Comparison of ENCODE assay signal across 25 cellular contexts in the genomic region with DNA sequence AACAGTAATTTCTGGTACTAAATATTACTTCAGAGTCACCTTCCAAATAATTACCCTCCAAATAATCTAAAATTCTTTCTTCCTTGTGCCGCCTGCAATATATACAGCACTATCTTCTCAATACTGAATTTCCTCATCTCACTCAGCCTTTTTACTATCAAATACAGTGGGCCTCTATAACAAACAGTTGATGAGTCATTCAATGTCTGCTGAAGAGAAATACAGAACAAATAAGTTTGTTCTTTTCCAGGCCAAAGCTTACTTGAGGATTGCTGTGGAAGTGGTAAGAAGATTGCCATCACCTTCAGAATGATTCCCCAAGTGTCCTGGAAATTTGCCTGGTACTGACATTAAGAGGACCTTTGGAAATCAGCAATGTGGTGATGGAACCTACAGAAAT.
A peak's percentile ranks its signal among the peaks of the same experiment; 100 is the strongest.
DNase-seq lines count a peak whose midpoint lies in the region; ATAC-seq, FAIRE-seq and TF ChIP-seq lines count a peak whose summit lies in the region.
"Had no signal": no experiment of that assay in that cellular context is flagged by ENCODE, and none has a peak within 500 bp of the region (broad histone marks: within the 10 kb centered on the region; RNA-seq: fewer than 3 reads in every experiment).

No MANE protein-coding gene starts in this region.

- H3K4me1 ChIP-seq in GM23248 (ENCODE audit: insufficient read depth) (no peaks in the 10 kb centered on the region), fibroblast of lung (ENCODE audit: control insufficient read depth, extremely low read depth, insufficient read depth, low read length) (no peaks in the 10 kb centered on the region)
- H3K4me1 ChIP-seq: heart left ventricle, testis, vagina had no signal

- no peaks in the 10 kb centered on the region for H3K9me3 ChIP-seq in GM23248 (ENCODE audit: low read depth)
- no peaks in the 10 kb centered on the region for H3K9me3 ChIP-seq in fibroblast of lung (ENCODE audit: control insufficient read depth, insufficient read depth, low read depth, low read length)
- H3K9me3 ChIP-seq: heart left ventricle, testis, vagina had no signal

- no peak overlapping the region for H3K9ac ChIP-seq in GM23248
- H3K9ac ChIP-seq in fibroblast of lung (ENCODE audit: insufficient read depth, low read length) = no peak overlapping the region

- H2AFZ ChIP-seq in GM23248 = no peak overlapping the region
- no peak overlapping the region for H2AFZ ChIP-seq in fibroblast of lung (ENCODE audit: low read length)
- H2AFZ ChIP-seq: GM23338 had no signal

- DNase-seq in GM23248 (peak; percentile 32), SK-MEL-5 (ENCODE audit: low read depth, low spot score) (peak; percentile 36), fibroblast of lung (ENCODE audit: low read depth in 2 of 2) (peak; percentile 19 to 50), skeletal muscle cell (ENCODE audit: low read depth) (peak; percentile 15), GM12892 (ENCODE audit: insufficient read length) (no peak), omental fat pad (ENCODE audit: low spot score) (no peak), T1000 (lab: John Stamatoyannopoulos, UW) (no peak)
- DNase-seq: activated CD4-positive, alpha-beta T cell treated with anti-CD3 and anti-CD28 coated beads, Interleukin-2, amount 10 ng/mL, durations not matched to agents 24 days and 14 days; activated naive CD4-positive, alpha-beta T cell; activated T-cell treated with anti-CD3 and anti-CD28 coated beads, Interleukin-2, amount 50 U/mL, for 48 hours; amniotic stem cell; heart left ventricle; HFFc6; naive thymus-derived CD8-positive, alpha-beta T cell; NCI-H146; NCI-H526 treated with DMSO at 0.1 percent for 48 hours; RPMI8226; stimulated activated CD4-positive, alpha-beta T cell treated with anti-CD3 and anti-CD28 coated beads, Interleukin-4, amount 100 ng/mL, for 24 hours; stimulated activated naive CD4-positive, alpha-beta T cell treated with Interleukin-2 at 50 U/mL for 16 hours; T-helper 2 cell; testis; WERI-Rb-1 had no signal

- H3K79me2 ChIP-seq in GM23248 (ENCODE audit: insufficient read depth) (no peaks in the 10 kb centered on the region), fibroblast of lung (ENCODE audit: control insufficient read depth, insufficient read depth, low read length) (no peaks in the 10 kb centered on the region)

- TF ChIP-seq CTCF in fibroblast of lung (conservative IDR thresholded peaks at IDR 0.05 in 1 of 2, IDR thresholded peaks at IDR 0.05 in 1 of 2; ENCODE audit: low read depth in 1 of 2, low read length in 2 of 2) = no peak
- TF ChIP-seq CTCF in omental fat pad (IDR thresholded peaks at IDR 0.05) = no peak

- H3K36me3 ChIP-seq in GM23248 (ENCODE audit: low read depth) = no peaks in the 10 kb centered on the region
- H3K36me3 ChIP-seq in fibroblast of lung (ENCODE audit: control insufficient read depth, insufficient read depth, low read length) = no peaks in the 10 kb centered on the region
- H3K36me3 ChIP-seq: heart left ventricle, vagina, WERI-Rb-1 had no signal

- H3K27ac ChIP-seq in GM23248 (no peak overlapping the region), fibroblast of lung (ENCODE audit: insufficient read depth, low read length) (no peak overlapping the region)
- H3K27ac ChIP-seq: heart left ventricle, SK-N-MC, testis, vagina, WERI-Rb-1 had no signal

- no peak overlapping the region for H3K4me2 ChIP-seq in GM23248 (ENCODE audit: unreplicated experiment)
- no peak overlapping the region for H3K4me2 ChIP-seq in fibroblast of lung (ENCODE audit: extremely low read depth, insufficient read depth, low read length)
- H3K4me2 ChIP-seq: GM23338 had no signal

- H3F3A ChIP-seq in GM23248 (ENCODE audit: insufficient read depth) = no peaks in the 10 kb centered on the region

- ATAC-seq in omental fat pad (ENCODE audit: low FRiP score) = no peak
- ATAC-seq: GM23338; heart left ventricle; naive thymus-derived CD8-positive, alpha-beta T cell had no signal

- no peak for TF ChIP-seq POLR2A in GM12892 (IDR thresholded peaks at IDR 0.05; ENCODE audit: low read depth, low read length)

- in situ Hi-C loops in GM23248 (cut with MboI) (no loop called here), SK-MEL-5 (cut with HindIII; ENCODE audit: low pct_unique_long_range_greater_than_20kb, low sequenced_read_pairs) (no loop called here)

- 100% methylated on average over 1 of the region's 1 CpG for WGBS in GM23248 (ENCODE audit: low coverage in 1 of 2, low lambda C conversion rate in 2 of 2, missing lambda C conversion rate in 2 of 2), 2 experiments

- no peaks in the 10 kb centered on the region for H3K27me3 ChIP-seq in GM23248 (replicated peaks; ENCODE audit: insufficient read depth)
- no peaks in the 10 kb centered on the region for H3K27me3 ChIP-seq in fibroblast of lung (ENCODE audit: control insufficient read depth, insufficient read depth, low read length)
- H3K27me3 ChIP-seq: heart left ventricle, testis, vagina had no signal

- H4K20me1 ChIP-seq in GM23248 (ENCODE audit: insufficient read depth) = no peaks in the 10 kb centered on the region
- H4K20me1 ChIP-seq in fibroblast of lung (ENCODE audit: control insufficient read depth, extremely low read depth, insufficient read depth, low read length) = no peaks in the 10 kb centered on the region

- peaks cover 3% of the 10 kb centered on the region; the same call in 1 of the 2 replicates for H3K9me2 ChIP-seq in GM23248 (ENCODE audit: insufficient read depth)

- FAIRE-seq in GM12892 (lab: Jason Lieb, UNC) = no peak

- H3K4me3 ChIP-seq in GM23248 = no peak overlapping the region
- no peak overlapping the region for H3K4me3 ChIP-seq in fibroblast of lung (replicated peaks in 1 of 4; ENCODE audit: control extremely low read depth in 1 of 4, insufficient read depth in 1 of 4, low read depth in 3 of 4, low read length in 4 of 4)
- H3K4me3 ChIP-seq in skeletal muscle cell (ENCODE audit: low read depth, low read length) = no peak overlapping the region
- H3K4me3 ChIP-seq: GM23338, heart left ventricle, SK-N-MC, testis, vagina had no signal

Comparison
In these comparisons a context has a peak if more than half of its experiments do, and no peak if none do; other contexts are left out.
1. DNase-seq: peak in GM23248 (single experiment), SK-MEL-5 (single experiment), fibroblast of lung (2 of 2) and skeletal muscle cell (single experiment); none in GM12892 (single experiment), omental fat pad (single experiment) and T1000 (single experiment).